ENCODE assay signal across 8 cellular contexts in genomic region chr1:17984510-17985085, GRCh38.
DNase-seq lines count a peak whose midpoint lies in the region; ATAC-seq and TF ChIP-seq lines count a peak whose summit lies in the region.

No MANE protein-coding gene starts in this region.

- no peaks in the 10 kb centered on the region for H3K9me3 Mint-ChIP-seq in CD4-positive, alpha-beta T cell
- H3K9me3 Mint-ChIP-seq in activated T-helper 17 cell treated with anti-CD3 and anti-CD28 coated beads, Interleukin-2, amount 50 U/mL, for 72 hours = no peaks in the 10 kb centered on the region

- no peaks in the 10 kb centered on the region for H3K4me1 ChIP-seq in tibial artery

- no peak for DNase-seq in CD4-positive, alpha-beta T cell
- DNase-seq in GM19240 (ENCODE audit: insufficient read length, low spot score) = peak; percentile 19
- DNase-seq in SK-MEL-5 (ENCODE audit: low read depth, low spot score) = peak; percentile 58
- DNase-seq in iPS-NIHi11 (ENCODE audit: low spot score) = peak; percentile 81
- no peak for DNase-seq in middle frontal gyrus (ENCODE audit: extremely low spot score, low spot score)
- DNase-seq in activated CD4-positive, CD25-positive, alpha-beta regulatory T cell (lab: John Stamatoyannopoulos, UW) = no peak
- no peak for DNase-seq in tibial artery

- CTCF ChIA-PET in CD4-positive, alpha-beta T cell (lab: Charles Lee) = no interaction called here

- H3K27me3 Mint-ChIP-seq in CD4-positive, alpha-beta T cell = peaks cover 24% of the 10 kb centered on the region
- H3K27me3 Mint-ChIP-seq in activated T-helper 17 cell treated with anti-CD3 and anti-CD28 coated beads, Interleukin-2, amount 50 U/mL, for 72 hours = peaks cover 20% of the 10 kb centered on the region

- H3K27ac Mint-ChIP-seq in CD4-positive, alpha-beta T cell = no peak overlapping the region
- H3K27ac Mint-ChIP-seq in activated T-helper 17 cell treated with anti-CD3 and anti-CD28 coated beads, Interleukin-2, amount 50 U/mL, for 72 hours = no peak overlapping the region

- H3K4me3 Mint-ChIP-seq in CD4-positive, alpha-beta T cell = no peak overlapping the region
- no peak overlapping the region for H3K4me3 Mint-ChIP-seq in activated T-helper 17 cell treated with anti-CD3 and anti-CD28 coated beads, Interleukin-2, amount 50 U/mL, for 72 hours

- no peaks in the 10 kb centered on the region for H3K4me1 Mint-ChIP-seq in CD4-positive, alpha-beta T cell (ENCODE audit: low read depth)
- H3K4me1 Mint-ChIP-seq in activated T-helper 17 cell treated with anti-CD3 and anti-CD28 coated beads, Interleukin-2, amount 50 U/mL, for 72 hours = no peaks in the 10 kb centered on the region

- peak; percentile 20 for TF ChIP-seq CTCF in CD4-positive, alpha-beta T cell (IDR thresholded peaks at IDR 0.05)
- peak in 1 of 2 experiments; percentile 28 for TF ChIP-seq CTCF in tibial artery (IDR thresholded peaks at IDR 0.05)

- no peaks in the 10 kb centered on the region for H3K36me3 ChIP-seq in tibial artery

- H3K4me3 ChIP-seq in tibial artery = no peak overlapping the region

- no peaks in the 10 kb centered on the region for H3K27me3 ChIP-seq in CD4-positive, alpha-beta T cell (ENCODE audit: control insufficient read depth, insufficient read depth, low read length)
- peaks cover 0 to 49% of the 10 kb centered on the region in 2 donors for H3K27me3 ChIP-seq in tibial artery

- in situ Hi-C loops in SK-MEL-5 (cut with HindIII; ENCODE audit: low pct_unique_long_range_greater_than_20kb, low sequenced_read_pairs) = no loop called here

- no peaks in the 10 kb centered on the region for H3K36me3 Mint-ChIP-seq in CD4-positive, alpha-beta T cell (ENCODE audit: low read depth)
- H3K36me3 Mint-ChIP-seq in activated T-helper 17 cell treated with anti-CD3 and anti-CD28 coated beads, Interleukin-2, amount 50 U/mL, for 72 hours (ENCODE audit: low read depth) = no peaks in the 10 kb centered on the region

- H3K27ac ChIP-seq in CD4-positive, alpha-beta T cell (ENCODE audit: low read depth, low read length) = no peak overlapping the region
- no peak overlapping the region for H3K27ac ChIP-seq in tibial artery

- ATAC-seq in CD4-positive, alpha-beta T cell (ENCODE audit: poor library complexity) = no peak
- no peak for ATAC-seq in activated T-helper 17 cell treated with anti-CD3 and anti-CD28 coated beads, Interleukin-2, amount 50 U/mL, for 72 hours (replicated peaks)

- POLR2A ChIA-PET in CD4-positive, alpha-beta T cell (lab: Charles Lee) = no interaction called here

- H3K9me3 ChIP-seq in CD4-positive, alpha-beta T cell (ENCODE audit: control insufficient read depth, low read length) = no peaks in the 10 kb centered on the region
- H3K9me3 ChIP-seq in tibial artery = peaks cover 0 to 14% (median 6%) of the 10 kb centered on the region in 3 donors

- intact Hi-C loops in CD4-positive, alpha-beta T cell (cut with DNase I, micrococcal nuclease) = loop anchor here (1.0 to 5.0 kb wide), 2 partner anchors 116 to 118 kb away; no protein-coding TSS in a partner anchor
- intact Hi-C loops in tibial artery (cut with DNase I; ENCODE audit: low total_unique reads) = no loop called here

Comparison
In these comparisons a context has a peak if more than half of its experiments do, and no peak if none do; other contexts are left out.
1. DNase-seq: peak in GM19240 (single experiment), SK-MEL-5 (single experiment) and iPS-NIHi11 (single experiment); none in CD4-positive, alpha-beta T cell (0 of 10), middle frontal gyrus (single experiment), activated CD4-positive, CD25-positive, alpha-beta regulatory T cell (0 of 4) and tibial artery (0 of 2).